In the genomic region with DNA sequence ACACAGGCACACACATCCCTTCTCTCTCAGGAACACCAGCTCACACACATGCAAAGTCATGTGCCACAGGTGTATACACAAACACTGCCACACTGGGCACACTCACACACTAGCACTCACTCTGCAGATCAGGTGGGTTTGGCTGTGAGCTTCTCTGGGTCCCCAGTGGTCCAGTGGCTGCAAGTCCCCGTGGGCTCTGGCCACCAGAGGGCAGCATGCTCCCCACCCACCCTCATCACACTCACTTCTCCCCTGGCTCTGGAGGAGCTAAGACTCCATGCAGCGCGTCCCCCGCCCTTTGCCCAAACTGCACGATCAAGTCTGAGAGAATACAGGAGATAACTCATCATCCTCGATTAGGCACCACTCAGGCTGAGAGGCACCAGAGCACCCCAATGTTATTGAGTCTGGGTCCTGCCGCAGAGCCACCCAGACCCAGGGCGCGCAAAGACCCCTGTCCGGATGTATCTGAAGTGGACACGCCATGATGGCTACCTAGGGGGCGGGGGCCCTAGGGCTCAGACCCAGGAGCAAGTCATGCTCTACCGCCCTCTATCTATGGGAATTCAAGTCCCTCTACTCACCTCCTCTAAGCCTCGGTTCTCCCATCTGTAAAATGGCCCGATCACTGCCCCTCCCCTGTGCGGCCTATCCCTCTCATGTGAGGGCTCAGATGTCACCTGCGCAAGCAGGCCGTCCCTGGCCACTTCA, we compare ENCODE assay signal across 1 cellular context.
TF ChIP-seq lines count a peak whose summit lies in the region.

No MANE protein-coding gene starts in this region.

TF ChIP-seq in HepG2, 621 proteins besides CTCF, POLR2A, EP300 and RAD21 (continued from another document and continues in another):
- TF ChIP-seq, protein P1, sequence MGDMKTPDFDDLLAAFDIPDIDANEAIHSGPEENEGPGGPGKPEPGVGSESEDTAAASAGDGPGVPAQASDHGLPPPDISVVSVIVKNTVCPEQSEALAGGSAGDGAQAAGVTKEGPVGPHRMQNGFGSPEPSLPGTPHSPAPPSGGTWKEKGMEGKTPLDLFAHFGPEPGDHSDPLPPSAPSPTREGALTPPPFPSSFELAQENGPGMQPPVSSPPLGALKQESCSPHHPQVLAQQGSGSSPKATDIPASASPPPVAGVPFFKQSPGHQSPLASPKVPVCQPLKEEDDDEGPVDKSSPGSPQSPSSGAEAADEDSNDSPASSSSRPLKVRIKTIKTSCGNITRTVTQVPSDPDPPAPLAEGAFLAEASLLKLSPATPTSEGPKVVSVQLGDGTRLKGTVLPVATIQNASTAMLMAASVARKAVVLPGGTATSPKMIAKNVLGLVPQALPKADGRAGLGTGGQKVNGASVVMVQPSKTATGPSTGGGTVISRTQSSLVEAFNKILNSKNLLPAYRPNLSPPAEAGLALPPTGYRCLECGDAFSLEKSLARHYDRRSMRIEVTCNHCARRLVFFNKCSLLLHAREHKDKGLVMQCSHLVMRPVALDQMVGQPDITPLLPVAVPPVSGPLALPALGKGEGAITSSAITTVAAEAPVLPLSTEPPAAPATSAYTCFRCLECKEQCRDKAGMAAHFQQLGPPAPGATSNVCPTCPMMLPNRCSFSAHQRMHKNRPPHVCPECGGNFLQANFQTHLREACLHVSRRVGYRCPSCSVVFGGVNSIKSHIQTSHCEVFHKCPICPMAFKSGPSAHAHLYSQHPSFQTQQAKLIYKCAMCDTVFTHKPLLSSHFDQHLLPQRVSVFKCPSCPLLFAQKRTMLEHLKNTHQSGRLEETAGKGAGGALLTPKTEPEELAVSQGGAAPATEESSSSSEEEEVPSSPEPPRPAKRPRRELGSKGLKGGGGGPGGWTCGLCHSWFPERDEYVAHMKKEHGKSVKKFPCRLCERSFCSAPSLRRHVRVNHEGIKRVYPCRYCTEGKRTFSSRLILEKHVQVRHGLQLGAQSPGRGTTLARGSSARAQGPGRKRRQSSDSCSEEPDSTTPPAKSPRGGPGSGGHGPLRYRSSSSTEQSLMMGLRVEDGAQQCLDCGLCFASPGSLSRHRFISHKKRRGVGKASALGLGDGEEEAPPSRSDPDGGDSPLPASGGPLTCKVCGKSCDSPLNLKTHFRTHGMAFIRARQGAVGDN (CRISPR knock-in tag; IDR thresholded peaks at IDR 0.05): peak; percentile 16; the same call in 1 of the 2 replicates
- no peak for TF ChIP-seq ZNF660 (CRISPR knock-in tag; IDR thresholded peaks at IDR 0.05; ENCODE audit: borderline replicate concordance, low read depth)
- TF ChIP-seq, protein P2, sequence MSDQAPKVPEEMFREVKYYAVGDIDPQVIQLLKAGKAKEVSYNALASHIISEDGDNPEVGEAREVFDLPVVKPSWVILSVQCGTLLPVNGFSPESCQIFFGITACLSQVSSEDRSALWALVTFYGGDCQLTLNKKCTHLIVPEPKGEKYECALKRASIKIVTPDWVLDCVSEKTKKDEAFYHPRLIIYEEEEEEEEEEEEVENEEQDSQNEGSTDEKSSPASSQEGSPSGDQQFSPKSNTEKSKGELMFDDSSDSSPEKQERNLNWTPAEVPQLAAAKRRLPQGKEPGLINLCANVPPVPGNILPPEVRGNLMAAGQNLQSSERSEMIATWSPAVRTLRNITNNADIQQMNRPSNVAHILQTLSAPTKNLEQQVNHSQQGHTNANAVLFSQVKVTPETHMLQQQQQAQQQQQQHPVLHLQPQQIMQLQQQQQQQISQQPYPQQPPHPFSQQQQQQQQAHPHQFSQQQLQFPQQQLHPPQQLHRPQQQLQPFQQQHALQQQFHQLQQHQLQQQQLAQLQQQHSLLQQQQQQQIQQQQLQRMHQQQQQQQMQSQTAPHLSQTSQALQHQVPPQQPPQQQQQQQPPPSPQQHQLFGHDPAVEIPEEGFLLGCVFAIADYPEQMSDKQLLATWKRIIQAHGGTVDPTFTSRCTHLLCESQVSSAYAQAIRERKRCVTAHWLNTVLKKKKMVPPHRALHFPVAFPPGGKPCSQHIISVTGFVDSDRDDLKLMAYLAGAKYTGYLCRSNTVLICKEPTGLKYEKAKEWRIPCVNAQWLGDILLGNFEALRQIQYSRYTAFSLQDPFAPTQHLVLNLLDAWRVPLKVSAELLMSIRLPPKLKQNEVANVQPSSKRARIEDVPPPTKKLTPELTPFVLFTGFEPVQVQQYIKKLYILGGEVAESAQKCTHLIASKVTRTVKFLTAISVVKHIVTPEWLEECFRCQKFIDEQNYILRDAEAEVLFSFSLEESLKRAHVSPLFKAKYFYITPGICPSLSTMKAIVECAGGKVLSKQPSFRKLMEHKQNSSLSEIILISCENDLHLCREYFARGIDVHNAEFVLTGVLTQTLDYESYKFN (CRISPR knock-in tag; conservative IDR thresholded peaks at IDR 0.05): no peak
- no peak for TF ChIP-seq HDAC6 (IDR thresholded peaks at IDR 0.05; ENCODE audit: low read depth, low read length)
- 0 out of 2 replicates have a peak, but pooled peaks have one; percentile 21 for TF ChIP-seq ZNF331 (CRISPR knock-in tag; IDR thresholded peaks at IDR 0.05)
- TF ChIP-seq, protein P3, sequence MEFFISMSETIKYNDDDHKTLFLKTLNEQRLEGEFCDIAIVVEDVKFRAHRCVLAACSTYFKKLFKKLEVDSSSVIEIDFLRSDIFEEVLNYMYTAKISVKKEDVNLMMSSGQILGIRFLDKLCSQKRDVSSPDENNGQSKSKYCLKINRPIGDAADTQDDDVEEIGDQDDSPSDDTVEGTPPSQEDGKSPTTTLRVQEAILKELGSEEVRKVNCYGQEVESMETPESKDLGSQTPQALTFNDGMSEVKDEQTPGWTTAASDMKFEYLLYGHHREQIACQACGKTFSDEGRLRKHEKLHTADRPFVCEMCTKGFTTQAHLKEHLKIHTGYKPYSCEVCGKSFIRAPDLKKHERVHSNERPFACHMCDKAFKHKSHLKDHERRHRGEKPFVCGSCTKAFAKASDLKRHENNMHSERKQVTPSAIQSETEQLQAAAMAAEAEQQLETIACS (CRISPR knock-in tag; IDR thresholded peaks at IDR 0.05): no peak
- TF ChIP-seq FIP1L1 (IDR thresholded peaks at IDR 0.05; ENCODE audit: borderline replicate concordance, insufficient read depth, low read depth, low read length): no peak
- no peak for TF ChIP-seq HMG20A (CRISPR knock-in tag; IDR thresholded peaks at IDR 0.05; ENCODE audit: borderline replicate concordance)
- no peak for TF ChIP-seq ZNF674 (CRISPR knock-in tag; IDR thresholded peaks at IDR 0.05; ENCODE audit: low read depth)
- peak; percentile 87 for TF ChIP-seq XRCC5 (optimal IDR thresholded peaks at IDR 0.05; ENCODE audit: low read length)
- no peak for TF ChIP-seq NCOR1 (IDR thresholded peaks at IDR 0.05; ENCODE audit: borderline replicate concordance, low read length)
- no peak for TF ChIP-seq ZNF672 (CRISPR knock-in tag; IDR thresholded peaks at IDR 0.05)
- TF ChIP-seq, protein P4, sequence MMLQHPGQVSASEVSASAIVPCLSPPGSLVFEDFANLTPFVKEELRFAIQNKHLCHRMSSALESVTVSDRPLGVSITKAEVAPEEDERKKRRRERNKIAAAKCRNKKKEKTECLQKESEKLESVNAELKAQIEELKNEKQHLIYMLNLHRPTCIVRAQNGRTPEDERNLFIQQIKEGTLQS (CRISPR knock-in tag; IDR thresholded peaks at IDR 0.05): no peak
- TF ChIP-seq EEA1 (CRISPR knock-in tag; IDR thresholded peaks at IDR 0.05; ENCODE audit: borderline replicate concordance): no peak
- TF ChIP-seq, protein P5, sequence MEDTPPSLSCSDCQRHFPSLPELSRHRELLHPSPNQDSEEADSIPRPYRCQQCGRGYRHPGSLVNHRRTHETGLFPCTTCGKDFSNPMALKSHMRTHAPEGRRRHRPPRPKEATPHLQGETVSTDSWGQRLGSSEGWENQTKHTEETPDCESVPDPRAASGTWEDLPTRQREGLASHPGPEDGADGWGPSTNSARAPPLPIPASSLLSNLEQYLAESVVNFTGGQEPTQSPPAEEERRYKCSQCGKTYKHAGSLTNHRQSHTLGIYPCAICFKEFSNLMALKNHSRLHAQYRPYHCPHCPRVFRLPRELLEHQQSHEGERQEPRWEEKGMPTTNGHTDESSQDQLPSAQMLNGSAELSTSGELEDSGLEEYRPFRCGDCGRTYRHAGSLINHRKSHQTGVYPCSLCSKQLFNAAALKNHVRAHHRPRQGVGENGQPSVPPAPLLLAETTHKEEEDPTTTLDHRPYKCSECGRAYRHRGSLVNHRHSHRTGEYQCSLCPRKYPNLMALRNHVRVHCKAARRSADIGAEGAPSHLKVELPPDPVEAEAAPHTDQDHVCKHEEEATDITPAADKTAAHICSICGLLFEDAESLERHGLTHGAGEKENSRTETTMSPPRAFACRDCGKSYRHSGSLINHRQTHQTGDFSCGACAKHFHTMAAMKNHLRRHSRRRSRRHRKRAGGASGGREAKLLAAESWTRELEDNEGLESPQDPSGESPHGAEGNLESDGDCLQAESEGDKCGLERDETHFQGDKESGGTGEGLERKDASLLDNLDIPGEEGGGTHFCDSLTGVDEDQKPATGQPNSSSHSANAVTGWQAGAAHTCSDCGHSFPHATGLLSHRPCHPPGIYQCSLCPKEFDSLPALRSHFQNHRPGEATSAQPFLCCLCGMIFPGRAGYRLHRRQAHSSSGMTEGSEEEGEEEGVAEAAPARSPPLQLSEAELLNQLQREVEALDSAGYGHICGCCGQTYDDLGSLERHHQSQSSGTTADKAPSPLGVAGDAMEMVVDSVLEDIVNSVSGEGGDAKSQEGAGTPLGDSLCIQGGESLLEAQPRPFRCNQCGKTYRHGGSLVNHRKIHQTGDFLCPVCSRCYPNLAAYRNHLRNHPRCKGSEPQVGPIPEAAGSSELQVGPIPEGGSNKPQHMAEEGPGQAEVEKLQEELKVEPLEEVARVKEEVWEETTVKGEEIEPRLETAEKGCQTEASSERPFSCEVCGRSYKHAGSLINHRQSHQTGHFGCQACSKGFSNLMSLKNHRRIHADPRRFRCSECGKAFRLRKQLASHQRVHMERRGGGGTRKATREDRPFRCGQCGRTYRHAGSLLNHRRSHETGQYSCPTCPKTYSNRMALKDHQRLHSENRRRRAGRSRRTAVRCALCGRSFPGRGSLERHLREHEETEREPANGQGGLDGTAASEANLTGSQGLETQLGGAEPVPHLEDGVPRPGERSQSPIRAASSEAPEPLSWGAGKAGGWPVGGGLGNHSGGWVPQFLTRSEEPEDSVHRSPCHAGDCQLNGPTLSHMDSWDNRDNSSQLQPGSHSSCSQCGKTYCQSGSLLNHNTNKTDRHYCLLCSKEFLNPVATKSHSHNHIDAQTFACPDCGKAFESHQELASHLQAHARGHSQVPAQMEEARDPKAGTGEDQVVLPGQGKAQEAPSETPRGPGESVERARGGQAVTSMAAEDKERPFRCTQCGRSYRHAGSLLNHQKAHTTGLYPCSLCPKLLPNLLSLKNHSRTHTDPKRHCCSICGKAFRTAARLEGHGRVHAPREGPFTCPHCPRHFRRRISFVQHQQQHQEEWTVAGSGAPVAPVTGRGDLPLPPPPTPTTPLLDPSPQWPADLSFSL (CRISPR knock-in tag; IDR thresholded peaks at IDR 0.05): no peak
- TF ChIP-seq RXRB (CRISPR knock-in tag; IDR thresholded peaks at IDR 0.05; ENCODE audit: borderline replicate concordance): no peak
- TF ChIP-seq, protein P6, sequence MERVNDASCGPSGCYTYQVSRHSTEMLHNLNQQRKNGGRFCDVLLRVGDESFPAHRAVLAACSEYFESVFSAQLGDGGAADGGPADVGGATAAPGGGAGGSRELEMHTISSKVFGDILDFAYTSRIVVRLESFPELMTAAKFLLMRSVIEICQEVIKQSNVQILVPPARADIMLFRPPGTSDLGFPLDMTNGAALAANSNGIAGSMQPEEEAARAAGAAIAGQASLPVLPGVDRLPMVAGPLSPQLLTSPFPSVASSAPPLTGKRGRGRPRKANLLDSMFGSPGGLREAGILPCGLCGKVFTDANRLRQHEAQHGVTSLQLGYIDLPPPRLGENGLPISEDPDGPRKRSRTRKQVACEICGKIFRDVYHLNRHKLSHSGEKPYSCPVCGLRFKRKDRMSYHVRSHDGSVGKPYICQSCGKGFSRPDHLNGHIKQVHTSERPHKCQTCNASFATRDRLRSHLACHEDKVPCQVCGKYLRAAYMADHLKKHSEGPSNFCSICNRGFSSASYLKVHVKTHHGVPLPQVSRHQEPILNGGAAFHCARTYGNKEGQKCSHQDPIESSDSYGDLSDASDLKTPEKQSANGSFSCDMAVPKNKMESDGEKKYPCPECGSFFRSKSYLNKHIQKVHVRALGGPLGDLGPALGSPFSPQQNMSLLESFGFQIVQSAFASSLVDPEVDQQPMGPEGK (CRISPR knock-in tag; IDR thresholded peaks at IDR 0.05): peak; percentile 19; the same call in 1 of the 2 replicates
- TF ChIP-seq ZNF329 (CRISPR knock-in tag; IDR thresholded peaks at IDR 0.05; ENCODE audit: low read depth): no peak
- no peak for TF ChIP-seq ZNF124 (CRISPR knock-in tag; IDR thresholded peaks at IDR 0.05)
- no peak for TF ChIP-seq CBX1 (IDR thresholded peaks at IDR 0.05; ENCODE audit: low read depth)
- no peak for TF ChIP-seq ZNF781 (CRISPR knock-in tag; IDR thresholded peaks at IDR 0.05; ENCODE audit: borderline replicate concordance, not compliant biosample characterization)
- no peak for TF ChIP-seq ZNF678 (CRISPR knock-in tag; IDR thresholded peaks at IDR 0.05)
- no peak for TF ChIP-seq CC2D1A (CRISPR knock-in tag; IDR thresholded peaks at IDR 0.05)
- no peak for TF ChIP-seq KDM4B (CRISPR knock-in tag; IDR thresholded peaks at IDR 0.05)
- no peak for TF ChIP-seq FOXA1 (IDR thresholded peaks at IDR 0.05)
- no peak for TF ChIP-seq FOXA1 (CRISPR knock-in tag; IDR thresholded peaks at IDR 0.05)
- no peak for TF ChIP-seq AKAP8 (CRISPR knock-in tag; IDR thresholded peaks at IDR 0.05)
- 0 out of 2 replicates have a peak, but pooled peaks have one; percentile 35 for TF ChIP-seq FOSL2 (CRISPR knock-in tag; IDR thresholded peaks at IDR 0.05)
- peak; percentile 30 for TF ChIP-seq HNRNPLL (IDR thresholded peaks at IDR 0.05; ENCODE audit: low read depth, low read length, poor library complexity, severe bottlenecking)
- no peak for TF ChIP-seq ZNF552 (CRISPR knock-in tag; IDR thresholded peaks at IDR 0.05; ENCODE audit: borderline replicate concordance)
- 0 out of 2 replicates have a peak, but pooled peaks have one; percentile 22 for TF ChIP-seq BORCS8-MEF2B (CRISPR knock-in tag; IDR thresholded peaks at IDR 0.05)
- TF ChIP-seq GATAD1 (CRISPR knock-in tag; IDR thresholded peaks at IDR 0.05): no peak
- TF ChIP-seq, protein P7, sequence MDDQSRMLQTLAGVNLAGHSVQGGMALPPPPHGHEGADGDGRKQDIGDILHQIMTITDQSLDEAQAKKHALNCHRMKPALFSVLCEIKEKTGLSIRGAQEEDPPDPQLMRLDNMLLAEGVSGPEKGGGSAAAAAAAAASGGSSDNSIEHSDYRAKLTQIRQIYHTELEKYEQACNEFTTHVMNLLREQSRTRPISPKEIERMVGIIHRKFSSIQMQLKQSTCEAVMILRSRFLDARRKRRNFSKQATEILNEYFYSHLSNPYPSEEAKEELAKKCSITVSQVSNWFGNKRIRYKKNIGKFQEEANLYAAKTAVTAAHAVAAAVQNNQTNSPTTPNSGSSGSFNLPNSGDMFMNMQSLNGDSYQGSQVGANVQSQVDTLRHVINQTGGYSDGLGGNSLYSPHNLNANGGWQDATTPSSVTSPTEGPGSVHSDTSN (CRISPR knock-in tag; IDR thresholded peaks at IDR 0.05; ENCODE audit: borderline replicate concordance): no peak
- TF ChIP-seq, protein P8, sequence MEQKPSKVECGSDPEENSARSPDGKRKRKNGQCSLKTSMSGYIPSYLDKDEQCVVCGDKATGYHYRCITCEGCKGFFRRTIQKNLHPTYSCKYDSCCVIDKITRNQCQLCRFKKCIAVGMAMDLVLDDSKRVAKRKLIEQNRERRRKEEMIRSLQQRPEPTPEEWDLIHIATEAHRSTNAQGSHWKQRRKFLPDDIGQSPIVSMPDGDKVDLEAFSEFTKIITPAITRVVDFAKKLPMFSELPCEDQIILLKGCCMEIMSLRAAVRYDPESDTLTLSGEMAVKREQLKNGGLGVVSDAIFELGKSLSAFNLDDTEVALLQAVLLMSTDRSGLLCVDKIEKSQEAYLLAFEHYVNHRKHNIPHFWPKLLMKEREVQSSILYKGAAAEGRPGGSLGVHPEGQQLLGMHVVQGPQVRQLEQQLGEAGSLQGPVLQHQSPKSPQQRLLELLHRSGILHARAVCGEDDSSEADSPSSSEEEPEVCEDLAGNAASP (CRISPR knock-in tag; IDR thresholded peaks at IDR 0.05; ENCODE audit: borderline replicate concordance): 0 out of 2 replicates have a peak, but pooled peaks have one; percentile 38
